In the genomic region with DNA sequence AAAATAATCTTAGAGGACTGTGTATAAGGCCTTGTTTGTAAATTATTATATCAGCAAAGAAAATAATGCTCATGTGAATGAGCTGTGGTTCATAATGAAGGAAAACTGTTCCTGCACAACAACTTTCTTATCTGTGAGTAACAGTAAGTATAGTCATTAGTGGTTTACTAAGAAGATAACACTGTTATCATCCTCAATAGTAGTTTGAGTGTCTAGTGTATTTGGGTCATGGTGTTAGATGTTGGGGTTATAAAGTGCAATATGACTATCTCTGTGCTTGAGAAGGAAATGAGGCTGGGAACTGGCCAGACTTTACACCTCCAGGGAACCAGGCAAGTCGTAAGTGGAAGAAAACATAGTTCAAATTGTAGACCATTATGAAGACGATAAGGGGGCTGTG, we compare ENCODE assay signal across 13 cellular contexts.
"Had no signal": no experiment of that assay in that cellular context is flagged by ENCODE, and none has a peak within 500 bp of the region (broad histone marks: within the 10 kb centered on the region; RNA-seq: fewer than 3 reads in every experiment).

No MANE protein-coding gene starts in this region.

- H3K4me3 ChIP-seq: esophagus muscularis mucosa, gastrocnemius medialis, psoas muscle, sigmoid colon, skin epidermis had no signal

- H3K27me3 ChIP-seq: esophagus muscularis mucosa, gastrocnemius medialis, neutrophil, sigmoid colon had no signal

- ATAC-seq: gastrocnemius medialis; naive thymus-derived CD8-positive, alpha-beta T cell; psoas muscle had no signal

- DNase-seq: effector memory CD4-positive, alpha-beta T cell; gastrocnemius medialis; immature natural killer cell; naive thymus-derived CD8-positive, alpha-beta T cell; psoas muscle; retina; sigmoid colon; stimulated activated CD4-positive, alpha-beta T cell treated with anti-CD3 and anti-CD28 coated beads, Interleukin-12 subunit alpha, Interleukin-12 subunit beta, amount 100 ng/mL, for 4 hours; stimulated activated naive CD4-positive, alpha-beta T cell treated with Interleukin-2 at 50 U/mL for 16 hours; trophoblast cell had no signal

- H3K9me3 ChIP-seq: esophagus muscularis mucosa, gastrocnemius medialis, neutrophil, psoas muscle, sigmoid colon had no signal

- H3K27ac ChIP-seq: esophagus muscularis mucosa, neutrophil, psoas muscle, sigmoid colon, skin epidermis had no signal
